In genomic region chr2:236664131-236664530, GRCh38 we compare ENCODE assay signal across 22 cellular contexts.
DNase-seq lines count a peak whose midpoint lies in the region; ATAC-seq and TF ChIP-seq lines count a peak whose summit lies in the region.
"Had no signal": no experiment of that assay in that cellular context is flagged by ENCODE, and none has a peak within 500 bp of the region (broad histone marks: within the 10 kb centered on the region; RNA-seq: fewer than 3 reads in every experiment).

No MANE protein-coding gene starts in this region.

- dilution Hi-C loops in mammary epithelial cell (cut with HindIII; ENCODE audit: low sequenced_read_pairs): no loop called here

- peaks cover 9% of the 10 kb centered on the region for H3K27me3 Mint-ChIP-seq in activated naive CD8-positive, alpha-beta T cell treated with anti-CD3 and anti-CD28 coated beads, Interleukin-2, amount 50 U/mL, for 24 hours

- H3K79me2 ChIP-seq in GM23248 (ENCODE audit: insufficient read depth) (no peaks in the 10 kb centered on the region), mammary epithelial cell (ENCODE audit: insufficient read depth, low read length) (no peaks in the 10 kb centered on the region)

- no TSS peak for BruUV-seq in mammary epithelial cell (replicated peaks; lab: Mats Ljungman, UMichigan)

- peaks cover 48% of the 10 kb centered on the region for H3K4me1 ChIP-seq in GM23248 (ENCODE audit: insufficient read depth)
- peaks cover 45% of the 10 kb centered on the region for H3K4me1 ChIP-seq in mammary epithelial cell (ENCODE audit: insufficient read depth, low read length)
- H3K4me1 ChIP-seq in muscle layer of colon (ENCODE audit: insufficient read depth, low read length): peaks cover 46% of the 10 kb centered on the region
- peaks cover 28% of the 10 kb centered on the region for H3K4me1 ChIP-seq in suprapubic skin

- H4K20me1 ChIP-seq in GM23248 (ENCODE audit: insufficient read depth) (no peaks in the 10 kb centered on the region), mammary epithelial cell (ENCODE audit: insufficient read depth, low read length) (no peaks in the 10 kb centered on the region)

- H3K4me1 Mint-ChIP-seq in activated naive CD8-positive, alpha-beta T cell treated with anti-CD3 and anti-CD28 coated beads, Interleukin-2, amount 50 U/mL, for 24 hours: no peaks in the 10 kb centered on the region
- H3K4me1 Mint-ChIP-seq: activated naive CD4-positive, alpha-beta T cell treated with anti-CD3 and anti-CD28 coated beads, Interleukin-2, amount 10 ng/mL, durations not matched to agents 7 days and 5 days had no signal

- DNase-seq in GM23248 (no peak), mammary epithelial cell (no peak), suprapubic skin (ENCODE audit: low spot score in 2 of 2) (peak; percentile 52 to 61), DMS 273 (lab: John Stamatoyannopoulos, UW; ENCODE audit: unreplicated experiment) (no peak)
- no peak for DNase-seq in activated naive CD8-positive, alpha-beta T cell treated with anti-CD3 and anti-CD28 coated beads, Interleukin-2, amount 50 U/mL, for 24 hours
- DNase-seq: activated CD4-positive, alpha-beta T cell treated with anti-CD3 and anti-CD28 coated beads for 48 hours; activated naive CD4-positive, alpha-beta T cell treated with anti-CD3 and anti-CD28 coated beads, Interleukin-2, amount 10 ng/mL, durations not matched to agents 7 days and 5 days; activated T-cell treated with anti-CD3 and anti-CD28 coated beads, Interleukin-2, amount 50 U/mL, for 72 hours; caudate nucleus; H9; mesendoderm; NCI-H1092 treated with DMSO at 0.1 percent for 48 hours; NCI-H1930; NCI-H69; nephron progenitor cell; substantia nigra; T-helper 2 cell had no signal

- H3K4me3 Mint-ChIP-seq in activated naive CD8-positive, alpha-beta T cell treated with anti-CD3 and anti-CD28 coated beads, Interleukin-2, amount 50 U/mL, for 24 hours: no peak overlapping the region
- H3K4me3 Mint-ChIP-seq: activated naive CD4-positive, alpha-beta T cell treated with anti-CD3 and anti-CD28 coated beads, Interleukin-2, amount 10 ng/mL, durations not matched to agents 7 days and 5 days; activated T-cell treated with anti-CD3 and anti-CD28 coated beads, Interleukin-2, amount 50 U/mL, for 72 hours; H9; nephron progenitor cell had no signal

- no peak for TF ChIP-seq POLR2A in suprapubic skin (IDR thresholded peaks at IDR 0.05)

- WGBS in GM23248 (ENCODE audit: low coverage in 1 of 2, low lambda C conversion rate in 2 of 2, missing lambda C conversion rate in 2 of 2), 2 experiments: 14 to 16% methylated on average over 6 of the region's 6 CpGs
- 72% methylated on average over 6 of the region's 6 CpGs for WGBS in mammary epithelial cell (ENCODE audit: low coverage, missing lambda C conversion rate)
- 79% methylated on average over 6 of the region's 6 CpGs for WGBS in suprapubic skin

- CTCF ChIA-PET in mammary epithelial cell (lab: Charles Lee; ENCODE audit: low non-redundant PET): interaction anchor here (0.7 kb wide), 1 partner anchor 63 kb away, joined by 4 read pairs; no protein-coding TSS in a partner anchor

- H3K4me3 ChIP-seq in GM23248 (peak overlapping the region; percentile 21), mammary epithelial cell (replicated peaks in 1 of 3; ENCODE audit: insufficient read depth in 1 of 3, low read depth in 2 of 3, low read length in 3 of 3) (no peak overlapping the region), muscle layer of colon (ENCODE audit: low read depth in 1 of 2, low read length in 2 of 2) (no peak overlapping the region), suprapubic skin (no peak overlapping the region)

- peaks cover 39% of the 10 kb centered on the region for H3F3A ChIP-seq in GM23248 (ENCODE audit: insufficient read depth)

- H3K4me2 ChIP-seq in GM23248 (ENCODE audit: unreplicated experiment) (peak overlapping the region; percentile 80), mammary epithelial cell (ENCODE audit: insufficient read depth, low read depth, low read length) (peak overlapping the region; percentile 37)

- ATAC-seq in HG03045 (IDR thresholded peaks at IDR 0.05; ENCODE audit: unreplicated experiment): no peak
- ATAC-seq in activated naive CD8-positive, alpha-beta T cell treated with anti-CD3 and anti-CD28 coated beads, Interleukin-2, amount 50 U/mL, for 24 hours: no peak
- ATAC-seq in HG02852 (IDR thresholded peaks at IDR 0.05; ENCODE audit: unreplicated experiment): no peak
- ATAC-seq: activated T-cell treated with anti-CD3 and anti-CD28 coated beads, Interleukin-2, amount 50 U/mL, for 72 hours; SK-N-SH treated with all-trans-retinoic acid at 6 μM for 48 hours had no signal

- no peaks in the 10 kb centered on the region for H3K36me3 Mint-ChIP-seq in activated naive CD8-positive, alpha-beta T cell treated with anti-CD3 and anti-CD28 coated beads, Interleukin-2, amount 50 U/mL, for 24 hours (ENCODE audit: low read depth)
- H3K36me3 Mint-ChIP-seq: activated naive CD4-positive, alpha-beta T cell treated with anti-CD3 and anti-CD28 coated beads, Interleukin-2, amount 10 ng/mL, durations not matched to agents 7 days and 5 days had no signal

- TF ChIP-seq CTCF in mammary epithelial cell (conservative IDR thresholded peaks at IDR 0.05 in 1 of 2, IDR thresholded peaks at IDR 0.05 in 1 of 2; ENCODE audit: extremely low read depth in 1 of 2, insufficient read depth in 1 of 2, low read depth in 1 of 2, low read length in 2 of 2) (no peak), suprapubic skin (IDR thresholded peaks at IDR 0.05) (no peak)

- H2AFZ ChIP-seq in GM23248 (no peak overlapping the region), mammary epithelial cell (ENCODE audit: low read depth, low read length) (peak overlapping the region; percentile 40)

- H3K36me3 ChIP-seq in GM23248 (ENCODE audit: low read depth): no peaks in the 10 kb centered on the region
- H3K36me3 ChIP-seq in mammary epithelial cell (ENCODE audit: insufficient read depth, low read length): no peaks in the 10 kb centered on the region
- no peaks in the 10 kb centered on the region for H3K36me3 ChIP-seq in muscle layer of colon (ENCODE audit: insufficient read depth, low read length)
- H3K36me3 ChIP-seq in suprapubic skin: no peaks in the 10 kb centered on the region

- H3K9me3 Mint-ChIP-seq in activated naive CD8-positive, alpha-beta T cell treated with anti-CD3 and anti-CD28 coated beads, Interleukin-2, amount 50 U/mL, for 24 hours: no peaks in the 10 kb centered on the region

- H3K9me3 ChIP-seq in GM23248 (ENCODE audit: low read depth) (no peaks in the 10 kb centered on the region), mammary epithelial cell (replicated peaks; ENCODE audit: insufficient read depth, low read length) (peaks cover 3% of the 10 kb centered on the region), muscle layer of colon (ENCODE audit: low read length) (no peaks in the 10 kb centered on the region), suprapubic skin (peaks cover 3% of the 10 kb centered on the region)

- peak overlapping the region; percentile 93 for H3K27ac ChIP-seq in GM23248
- H3K27ac ChIP-seq in mammary epithelial cell (ENCODE audit: insufficient read depth, low read depth, low read length): peak overlapping the region; percentile 66
- H3K27ac ChIP-seq in muscle layer of colon (ENCODE audit: low read depth, low read length): peak overlapping the region; percentile 47
- peak overlapping the region; percentile 49 for H3K27ac ChIP-seq in suprapubic skin
- H3K27ac ChIP-seq: RWPE1 had no signal

- no peaks in the 10 kb centered on the region for H3K9me2 ChIP-seq in GM23248 (ENCODE audit: insufficient read depth)

- intact Hi-C loops in mammary epithelial cell (cut with micrococcal nuclease): loop anchor here (5.0 kb wide), 1 partner anchor 83 kb away; no protein-coding TSS in a partner anchor

- H3K27ac Mint-ChIP-seq in activated naive CD8-positive, alpha-beta T cell treated with anti-CD3 and anti-CD28 coated beads, Interleukin-2, amount 50 U/mL, for 24 hours: no peak overlapping the region
- H3K27ac Mint-ChIP-seq: activated naive CD4-positive, alpha-beta T cell treated with anti-CD3 and anti-CD28 coated beads, Interleukin-2, amount 10 ng/mL, durations not matched to agents 7 days and 5 days; activated T-cell treated with anti-CD3 and anti-CD28 coated beads, Interleukin-2, amount 50 U/mL, for 72 hours; H9; nephron progenitor cell had no signal

- no peaks in the 10 kb centered on the region for H3K27me3 ChIP-seq in GM23248 (replicated peaks; ENCODE audit: insufficient read depth)
- no peaks in the 10 kb centered on the region for H3K27me3 ChIP-seq in mammary epithelial cell (ENCODE audit: insufficient read depth, low read length)
- no peaks in the 10 kb centered on the region for H3K27me3 ChIP-seq in muscle layer of colon (ENCODE audit: control insufficient read depth in 1 of 2, insufficient read depth in 2 of 2, low read length in 2 of 2)
- H3K27me3 ChIP-seq in suprapubic skin: peaks cover 6% of the 10 kb centered on the region

- in situ Hi-C loops in GM23248 (cut with MboI) (no loop called here), mammary epithelial cell (cut with MboI; ENCODE audit: low sequenced_read_pairs in 2 of 2) (no loop called here)

- no peak overlapping the region for H3K9ac ChIP-seq in GM23248
- H3K9ac ChIP-seq in mammary epithelial cell (ENCODE audit: insufficient read depth, low read length): no peak overlapping the region
- no peak overlapping the region for H3K9ac ChIP-seq in muscle layer of colon (ENCODE audit: low read length)

- TF ChIP-seq EP300 in suprapubic skin (IDR thresholded peaks at IDR 0.05): no peak

Comparison
In these comparisons a context has a peak if more than half of its experiments do, and no peak if none do; other contexts are left out.
1. DNase-seq: peak in suprapubic skin (2 of 2); none in GM23248 (single experiment), mammary epithelial cell (single experiment), activated naive CD8-positive, alpha-beta T cell treated with anti-CD3 and anti-CD28 coated beads, Interleukin-2, amount 50 U/mL, for 24 hours (single experiment) and DMS 273 (single experiment).
2. Peak in every context shown above with its lines, with median percentiles within 50 percentile points of each other: H3K27ac ChIP-seq.